8 cellular contexts compared by ENCODE assay signal in the genomic region with DNA sequence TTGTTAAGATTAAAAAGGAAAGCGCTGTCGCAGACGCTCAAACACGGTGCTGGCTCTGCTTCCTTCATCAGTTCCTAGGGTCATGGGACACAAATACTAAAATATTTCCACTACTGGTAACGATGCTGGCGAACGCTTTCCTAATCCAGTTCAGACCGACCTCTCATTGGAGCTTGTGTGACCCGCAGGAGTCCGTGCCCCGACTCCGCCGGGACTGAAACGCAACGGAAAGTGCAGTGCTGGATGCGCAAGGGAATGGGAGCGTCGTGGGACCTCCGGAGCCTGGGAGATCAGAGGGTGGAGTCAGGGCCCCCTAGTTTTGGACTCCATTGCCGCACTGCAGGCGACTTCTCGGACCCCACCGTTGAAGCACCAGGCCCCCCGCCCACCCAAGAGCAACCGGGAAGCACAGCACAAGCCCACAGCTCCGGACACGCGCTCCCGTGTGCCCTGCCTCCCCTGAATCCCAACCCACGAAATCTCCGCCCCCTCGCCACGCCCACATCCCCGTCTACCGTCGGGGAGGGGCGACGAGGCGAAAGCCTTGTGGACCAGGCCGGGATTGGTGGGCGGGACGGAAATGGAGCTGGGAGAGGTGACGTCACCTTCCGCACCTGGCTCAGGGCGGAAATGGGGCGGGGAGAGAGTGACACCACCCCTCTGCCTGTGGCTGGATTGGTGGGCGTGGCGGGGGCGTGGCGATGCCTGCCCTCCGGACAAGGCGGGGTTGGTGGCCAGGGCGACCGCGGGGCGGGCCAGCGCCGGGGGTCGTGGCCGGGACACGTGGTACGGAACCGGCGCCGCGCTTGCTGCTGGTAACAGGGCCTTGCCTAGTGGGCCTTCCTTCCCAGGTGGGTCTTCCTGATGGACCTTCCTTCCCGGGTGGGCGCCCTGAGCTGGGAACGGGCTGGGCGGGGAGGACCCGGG.
DNase-seq lines count a peak whose midpoint lies in the region; ATAC-seq and FAIRE-seq lines count a peak whose summit lies in the region.

A gene (plus strand): TSS at position 783 of the 927 bp plus-strand sequence. CDS start 3,611 bp downstream, outside the sequence.

- peak within 1 kb of the TSS; percentile 91 to 97 for H3K27ac Mint-ChIP-seq in effector memory CD8-positive, alpha-beta T cell
- H3K27ac Mint-ChIP-seq in memory B cell = peak within 1 kb of the TSS; percentile 96

- DNase-seq in COLO829 (ENCODE audit: low spot score) (peak; percentile 99), HTR-8/SVneo (ENCODE audit: insufficient read length, low spot score) (peak; percentile 85), NOMO-1 treated with dmso at 0.1 percent for 144 hours (lab: John Stamatoyannopoulos, UW; ENCODE audit: unreplicated experiment) (peak; percentile 92), memory B cell (ENCODE audit: low spot score in 2 of 2) (peak; percentile 97 to 98)
- peak; percentile 98 to 99 (median 98) for DNase-seq in activated CD8-positive, alpha-beta memory T cell treated with anti-CD3 and anti-CD28 coated beads for 48 hours (ENCODE audit: low read depth in 2 of 3, low spot score in 2 of 3)
- peak; percentile 94 to 99 (median 98) for DNase-seq in effector memory CD8-positive, alpha-beta T cell
- peak; percentile 99 for DNase-seq in stimulated activated CD8-positive, alpha-beta memory T cell treated with anti-CD3 and anti-CD28 coated beads, Interleukin-12 subunit alpha, Interleukin-12 subunit beta, amount 100 ng/mL, for 24 hours (ENCODE audit: extremely low read depth)

- ATAC-seq in GM21367 (IDR thresholded peaks at IDR 0.05; ENCODE audit: unreplicated experiment) = peak; percentile 68
- peak; percentile 72 for ATAC-seq in effector memory CD8-positive, alpha-beta T cell (replicated peaks)
- ATAC-seq in memory B cell (ENCODE audit: low read depth) = peak; percentile 80

- H3K4me3 Mint-ChIP-seq in effector memory CD8-positive, alpha-beta T cell = peak within 1 kb of the TSS; percentile 84 to 97
- H3K4me3 Mint-ChIP-seq in memory B cell = peak within 1 kb of the TSS; percentile 93

- H3K36me3 Mint-ChIP-seq in effector memory CD8-positive, alpha-beta T cell (ENCODE audit: insufficient read depth) = peaks cover 25% of the 10 kb centered on the region
- H3K36me3 Mint-ChIP-seq in memory B cell = peaks cover 4% of the 10 kb centered on the region

- H3K4me1 Mint-ChIP-seq in effector memory CD8-positive, alpha-beta T cell (ENCODE audit: low read depth in 2 of 2) = peaks cover 25 to 40% of the 10 kb centered on the region in 2 donors
- H3K4me1 Mint-ChIP-seq in memory B cell = peaks cover 28% of the 10 kb centered on the region

- peak; percentile 95 for FAIRE-seq in HTR-8/SVneo (lab: Jason Lieb, UNC)

- no peaks in the 10 kb centered on the region for H3K27me3 Mint-ChIP-seq in effector memory CD8-positive, alpha-beta T cell
- no peaks in the 10 kb centered on the region for H3K27me3 Mint-ChIP-seq in memory B cell

- H3K9me3 Mint-ChIP-seq in effector memory CD8-positive, alpha-beta T cell = no peaks in the 10 kb centered on the region
- H3K9me3 Mint-ChIP-seq in memory B cell = peaks cover 2% of the 10 kb centered on the region

Comparison
In these comparisons a context has a peak if more than half of its experiments do, and no peak if none do; other contexts are left out.
1. Peak in every context shown above with its lines: DNase-seq and ATAC-seq.